ENCODE assay signal across 22 cellular contexts in the genomic region with DNA sequence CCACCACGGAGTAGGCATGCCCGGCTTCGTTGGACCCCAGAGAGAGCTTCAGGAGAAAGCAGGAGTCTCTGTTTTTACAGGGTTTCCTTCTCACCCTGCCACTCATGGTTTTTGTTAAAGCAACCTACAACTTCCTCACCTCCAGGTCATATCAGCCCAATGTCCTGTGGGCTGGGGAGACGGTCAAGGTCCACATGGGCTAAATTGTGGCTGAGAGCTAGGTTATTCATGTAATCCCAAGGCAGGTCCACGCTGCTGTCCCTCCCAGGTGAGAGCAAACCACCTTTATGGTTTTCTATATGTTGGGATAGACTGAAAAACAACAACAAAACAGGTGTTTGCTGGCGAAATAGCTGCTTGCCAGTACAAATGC. TPM values are rescaled to one million over a fixed set of nuclear protein-coding genes. Genes with fewer than 3 reads are reported as not detected.
DNase-seq lines count a peak whose midpoint lies in the region; ATAC-seq, FAIRE-seq and TF ChIP-seq lines count a peak whose summit lies in the region.
"Had no signal": no experiment of that assay in that cellular context is flagged by ENCODE, and none has a peak within 500 bp of the region (broad histone marks: within the 10 kb centered on the region; RNA-seq: fewer than 3 reads in every experiment).

No MANE protein-coding gene starts in this region.

- no peaks in the 10 kb centered on the region for H3K4me1 ChIP-seq in osteoblast (ENCODE audit: insufficient read depth, low read length)
- H3K4me1 ChIP-seq: BE2C, Caco-2, HAP-1 had no signal

- no peak overlapping the region for H3K27ac ChIP-seq in osteoblast (ENCODE audit: low read depth, low read length)
- H3K27ac ChIP-seq: GM23248 had no signal

- H3K27me3 ChIP-seq in bronchial epithelial cell (ENCODE audit: control insufficient read depth, insufficient read depth, low read length) (no peaks in the 10 kb centered on the region), osteoblast (ENCODE audit: insufficient read depth, low read length) (no peaks in the 10 kb centered on the region)
- H3K27me3 ChIP-seq: BE2C had no signal

- FAIRE-seq in bronchial epithelial cell (lab: Jason Lieb, UNC) = peak; percentile 47
- FAIRE-seq: A204.1, GM12892, GM18507 had no signal

- H3K27ac Mint-ChIP-seq in natural killer cell treated with Interleukin-12 subunit alpha and Interleukin-12 subunit beta and Interleukin-15 and Interleukin-18, amount 100 ng/mL, for 72 hours = no peak overlapping the region
- no peak overlapping the region for H3K27ac Mint-ChIP-seq in natural killer cell
- H3K27ac Mint-ChIP-seq: CD4-positive, alpha-beta T cell had no signal

- peak; percentile 15 for DNase-seq in natural killer cell treated with Interleukin-12 subunit alpha and Interleukin-12 subunit beta and Interleukin-15 and Interleukin-18, amount 100 ng/mL, for 72 hours (ENCODE audit: low spot score)
- no peak for DNase-seq in natural killer cell
- DNase-seq in bronchial epithelial cell (ENCODE audit: low read depth) = no peak
- DNase-seq in osteoblast (ENCODE audit: insufficient read length, low spot score, missing footprints) = peak; percentile 64
- DNase-seq in NCI-H1930 (lab: John Stamatoyannopoulos, UW) = no peak
- DNase-seq: ACHN; BE2C; C1 segment of cervical spinal cord; Caco-2; CD4-positive, alpha-beta T cell; DMS153; DMS79; GDM1; GM23248 had no signal

- H3K4me1 Mint-ChIP-seq in natural killer cell treated with Interleukin-12 subunit alpha and Interleukin-12 subunit beta and Interleukin-15 and Interleukin-18, amount 100 ng/mL, for 72 hours (ENCODE audit: low read depth in 2 of 2) = peaks cover 12 to 17% of the 10 kb centered on the region in 2 donors
- peaks cover 15 to 25% of the 10 kb centered on the region in 2 donors for H3K4me1 Mint-ChIP-seq in natural killer cell

- H3K36me3 ChIP-seq in bronchial epithelial cell (ENCODE audit: control insufficient read depth, insufficient read depth, low read length) (no peaks in the 10 kb centered on the region), osteoblast (ENCODE audit: insufficient read depth, low read length) (no peaks in the 10 kb centered on the region)
- H3K36me3 ChIP-seq: BE2C, HAP-1 had no signal

- H3K79me2 ChIP-seq in osteoblast (ENCODE audit: insufficient read depth, low read length) = no peaks in the 10 kb centered on the region

- H2AFZ ChIP-seq in osteoblast (ENCODE audit: low read length) = no peak overlapping the region
- H2AFZ ChIP-seq: GM23248 had no signal

- no peak overlapping the region for H3K4me2 ChIP-seq in osteoblast (ENCODE audit: insufficient read depth, low read length)

- no peak overlapping the region for H3K4me3 Mint-ChIP-seq in natural killer cell treated with Interleukin-12 subunit alpha and Interleukin-12 subunit beta and Interleukin-15 and Interleukin-18, amount 100 ng/mL, for 72 hours
- no peak overlapping the region for H3K4me3 Mint-ChIP-seq in natural killer cell
- H3K4me3 Mint-ChIP-seq: CD4-positive, alpha-beta T cell had no signal

- H3K4me3 ChIP-seq in bronchial epithelial cell (ENCODE audit: low read depth, low read length) (no peak overlapping the region), osteoblast (ENCODE audit: insufficient read depth, low read length) (no peak overlapping the region)
- H3K4me3 ChIP-seq: GM23248, HAP-1 had no signal

- no peak for ATAC-seq in natural killer cell treated with Interleukin-12 subunit alpha and Interleukin-12 subunit beta and Interleukin-15 and Interleukin-18, amount 100 ng/mL, for 72 hours
- no peak for ATAC-seq in natural killer cell
- no peak for ATAC-seq in HG02970 (IDR thresholded peaks at IDR 0.05; ENCODE audit: low FRiP score, unreplicated experiment)
- ATAC-seq in GM21423 (IDR thresholded peaks at IDR 0.05; ENCODE audit: unreplicated experiment) = no peak

- TF ChIP-seq CTCF in natural killer cell (IDR thresholded peaks at IDR 0.05) = no peak
- TF ChIP-seq CTCF in bronchial epithelial cell (IDR thresholded peaks at IDR 0.05; ENCODE audit: insufficient read depth, low read length, severe bottlenecking) = no peak
- TF ChIP-seq CTCF in osteoblast (IDR thresholded peaks at IDR 0.05; ENCODE audit: extremely low read depth, low read depth, low read length) = no peak

- peaks cover 11% of the 10 kb centered on the region for H3K36me3 Mint-ChIP-seq in natural killer cell treated with Interleukin-12 subunit alpha and Interleukin-12 subunit beta and Interleukin-15 and Interleukin-18, amount 100 ng/mL, for 72 hours
- H3K36me3 Mint-ChIP-seq in natural killer cell = no peaks in the 10 kb centered on the region

- no peaks in the 10 kb centered on the region for H3K9me3 ChIP-seq in osteoblast (ENCODE audit: low read depth, low read length)
- H3K9me3 ChIP-seq: BE2C, Caco-2, HAP-1 had no signal

- intact Hi-C loops in natural killer cell (cut with micrococcal nuclease) = no loop called here

- no peaks in the 10 kb centered on the region for H3K9me3 Mint-ChIP-seq in natural killer cell treated with Interleukin-12 subunit alpha and Interleukin-12 subunit beta and Interleukin-15 and Interleukin-18, amount 100 ng/mL, for 72 hours
- peaks cover 0 to 5% of the 10 kb centered on the region in 2 donors for H3K9me3 Mint-ChIP-seq in natural killer cell
- H3K9me3 Mint-ChIP-seq: CD4-positive, alpha-beta T cell had no signal

- H3K27me3 Mint-ChIP-seq in natural killer cell treated with Interleukin-12 subunit alpha and Interleukin-12 subunit beta and Interleukin-15 and Interleukin-18, amount 100 ng/mL, for 72 hours = peaks cover 7 to 18% of the 10 kb centered on the region in 2 donors
- H3K27me3 Mint-ChIP-seq in natural killer cell (ENCODE audit: low read depth in 2 of 2) = peaks cover 7 to 30% of the 10 kb centered on the region in 2 donors
- H3K27me3 Mint-ChIP-seq: CD4-positive, alpha-beta T cell had no signal

- no peaks in the 10 kb centered on the region for H4K20me1 ChIP-seq in osteoblast (ENCODE audit: insufficient read depth, low read length)

RNA-seq across cellular contexts. Expression of a gene that starts 19.5 kb away (rescaled TPM):
- 1 to 10 TPM; 4.3 to 9.9 TPM for total RNA-seq in natural killer cell treated with Interleukin-12 subunit alpha and Interleukin-12 subunit beta and Interleukin-15 and Interleukin-18, amount 100 ng/mL, for 72 hours
- total RNA-seq in natural killer cell (100 to 1,000 TPM; 268 to 327 (median 299) TPM), bronchial epithelial cell (not detected in 2 replicates), osteoblast (0.59 and 1.4 TPM in 2 replicates)
- total RNA-seq: Daoy, GM23248 had no signal

RNA-seq across cellular contexts. Expression of a gene that starts 19.6 kb away (rescaled TPM):
- 1 to 10 TPM; 7.2 to 7.6 TPM for total RNA-seq in natural killer cell treated with Interleukin-12 subunit alpha and Interleukin-12 subunit beta and Interleukin-15 and Interleukin-18, amount 100 ng/mL, for 72 hours
- total RNA-seq in natural killer cell (100 to 1,000 TPM; 227 to 325 (median 237) TPM), bronchial epithelial cell (not detected in 2 replicates), osteoblast (0.29 and 0.36 TPM in 2 replicates)
- total RNA-seq: GM23248 had no signal

RNA-seq across cellular contexts. Expression of a gene that starts 50.9 kb away (rescaled TPM):
- 1 to 10 TPM; 2.5 to 5.3 TPM for total RNA-seq in natural killer cell treated with Interleukin-12 subunit alpha and Interleukin-12 subunit beta and Interleukin-15 and Interleukin-18, amount 100 ng/mL, for 72 hours
- 10 to 100 TPM; 10.8 to 16.8 (median 16.0) TPM for total RNA-seq in natural killer cell
- 0.79 and 2.4 TPM in 2 replicates for total RNA-seq in bronchial epithelial cell
- not detected in 2 replicates for total RNA-seq in osteoblast
- total RNA-seq: CD4-positive, alpha-beta T cell; Daoy; GM23248; H4 had no signal

RNA-seq across cellular contexts. Expression of a gene that starts 55.8 kb away (rescaled TPM):
- 100 to 1,000 TPM; 306 to 322 TPM for total RNA-seq in natural killer cell treated with Interleukin-12 subunit alpha and Interleukin-12 subunit beta and Interleukin-15 and Interleukin-18, amount 100 ng/mL, for 72 hours
- total RNA-seq in natural killer cell (100 to 1,000 TPM; 263 to 292 (median 263) TPM), bronchial epithelial cell (133 and 219 TPM in 2 replicates), osteoblast (184 and 195 TPM in 2 replicates)

Comparison
In these comparisons a context has a peak if more than half of its experiments do, and no peak if none do; other contexts are left out.
1. DNase-seq: peak in natural killer cell treated with Interleukin-12 subunit alpha and Interleukin-12 subunit beta and Interleukin-15 and Interleukin-18, amount 100 ng/mL, for 72 hours (single experiment) and osteoblast (single experiment); none in natural killer cell (single experiment), bronchial epithelial cell (single experiment) and NCI-H1930 (0 of 2).
2. RNA of a gene that starts 19.5 kb away (total RNA-seq): 268 to 327 TPM in natural killer cell; 4.3 to 9.9 TPM in natural killer cell treated with Interleukin-12 subunit alpha and Interleukin-12 subunit beta and Interleukin-15 and Interleukin-18, amount 100 ng/mL, for 72 hours, 0.59 to 1.4 TPM in osteoblast and not detected in bronchial epithelial cell; every median in the first group is over 10 times any median in the second.
3. RNA of a gene that starts 19.6 kb away (total RNA-seq): 227 to 325 TPM in natural killer cell; 7.2 to 7.6 TPM in natural killer cell treated with Interleukin-12 subunit alpha and Interleukin-12 subunit beta and Interleukin-15 and Interleukin-18, amount 100 ng/mL, for 72 hours, 0.29 to 0.36 TPM in osteoblast and not detected in bronchial epithelial cell; every median in the first group is over 10 times any median in the second.